ENCODE assay signal across 1 cellular context in genomic region chr9:114084282-114085073, GRCh38.
TF ChIP-seq lines count a peak whose summit lies in the region.

No MANE protein-coding gene starts in this region.

TF ChIP-seq in HepG2, 621 proteins besides CTCF, POLR2A, EP300 and RAD21 (continued from another document):
- TF ChIP-seq ZNF609 (CRISPR knock-in tag; IDR thresholded peaks at IDR 0.05; ENCODE audit: borderline replicate concordance) (no peak), NKX3-1 (CRISPR knock-in tag; IDR thresholded peaks at IDR 0.05) (no peak), ZNF773 (CRISPR knock-in tag; IDR thresholded peaks at IDR 0.05; ENCODE audit: borderline replicate concordance) (no peak)
TF ChIP-seq in HepG2: peak in this region for 0.
